ENCODE assay signal across 24 cellular contexts in genomic region chr19:1720237-1720636, GRCh38. TPM values are rescaled to one million over a fixed set of nuclear protein-coding genes. Genes with fewer than 3 reads are reported as not detected.
A peak's percentile ranks its signal among the peaks of the same experiment; 100 is the strongest.
DNase-seq lines count a peak whose midpoint lies in the region; ATAC-seq and TF ChIP-seq lines count a peak whose summit lies in the region.
"Had no signal": no experiment of that assay in that cellular context is flagged by ENCODE, and none has a peak within 500 bp of the region (broad histone marks: within the 10 kb centered on the region; RNA-seq: fewer than 3 reads in every experiment).

No MANE protein-coding gene starts in this region.

- ATAC-seq in GM23338, result no peak; the same call in 1 of the 3 replicates
- no peak for ATAC-seq in HG03439 (IDR thresholded peaks at IDR 0.05; ENCODE audit: unreplicated experiment)
- ATAC-seq: GM12878 had no signal

- no peaks in the 10 kb centered on the region for H3K79me1 ChIP-seq in neuronal stem cell (ENCODE audit: low read depth, low read length)

- 0 out of 2 replicates have a peak, but pooled peaks cover 15% of the 10 kb centered on the region for H3F3A ChIP-seq in GM23338 (replicated peaks; ENCODE audit: low read depth)

- TF ChIP-seq CTCF in GM23338 (conservative IDR thresholded peaks at IDR 0.05; ENCODE audit: low read depth in 2 of 2) (peak; percentile 7 to 41; a peak in 2 of 4 replicates), endodermal cell (conservative IDR thresholded peaks at IDR 0.05) (peak; percentile 16), osteocyte (IDR thresholded peaks at IDR 0.05) (no peak)

- H3K4me3 Mint-ChIP-seq in GM23338, result no peak overlapping the region
- H3K4me3 Mint-ChIP-seq in endodermal cell, result no peak overlapping the region
- H3K4me3 Mint-ChIP-seq in osteocyte (ENCODE audit: unreplicated experiment), result no peak overlapping the region

- H3K4me2 ChIP-seq in GM23338 (no peak overlapping the region), neuronal stem cell (ENCODE audit: insufficient read depth, low read length, poor library complexity, severe bottlenecking) (no peak overlapping the region)
- H3K4me2 ChIP-seq: KMS-11 had no signal

- H3K9me2 ChIP-seq in GM23338 (ENCODE audit: insufficient read depth), result 0 out of 2 replicates have a peak, but pooled peaks cover 3% of the 10 kb centered on the region

- H4K91ac ChIP-seq in neuronal stem cell (ENCODE audit: low read depth, low read length, poor library complexity), result no peak overlapping the region

- H3K27me3 Mint-ChIP-seq in GM23338 (ENCODE audit: insufficient read depth, low read depth, poor library complexity), result peaks cover 35% of the 10 kb centered on the region
- H3K27me3 Mint-ChIP-seq in endodermal cell (ENCODE audit: insufficient read depth), result peaks cover 81% of the 10 kb centered on the region
- peaks cover 55% of the 10 kb centered on the region for H3K27me3 Mint-ChIP-seq in osteocyte (ENCODE audit: unreplicated experiment)

- H3K4me1 ChIP-seq in GM23338 (ENCODE audit: insufficient read depth) (no peaks in the 10 kb centered on the region), NT2/D1 (ENCODE audit: insufficient read depth, insufficient read length) (peaks cover 2% of the 10 kb centered on the region), endodermal cell (ENCODE audit: control insufficient read depth, insufficient read depth, low read length) (no peaks in the 10 kb centered on the region), neuronal stem cell (ENCODE audit: control insufficient read depth in 2 of 2, insufficient read depth in 1 of 2, low read depth in 1 of 2, low read length in 2 of 2) (peaks cover 3% of the 10 kb centered on the region in 2 donors)

- H3K4ac ChIP-seq in neuronal stem cell (ENCODE audit: low read length), result no peak overlapping the region

- peak overlapping the region; percentile 50 for H3K18ac ChIP-seq in neuronal stem cell (ENCODE audit: low read length)

- peak overlapping the region; percentile 98 for H2AK5ac ChIP-seq in neuronal stem cell (ENCODE audit: low read depth, low read length)

- H3K27ac ChIP-seq in GM23338 (ENCODE audit: low read depth), result no peak overlapping the region
- H3K27ac ChIP-seq in endodermal cell (ENCODE audit: low read depth, low read length), result no peak overlapping the region
- H3K27ac ChIP-seq in neuronal stem cell (replicated peaks; ENCODE audit: low read length), result no peak overlapping the region
- H3K27ac ChIP-seq: GM23248, KMS-11 had no signal

- H3K23ac ChIP-seq in neuronal stem cell (ENCODE audit: low read depth, low read length, poor library complexity), result peak overlapping the region; percentile 40

- H3K36me3 ChIP-seq in GM23338 (ENCODE audit: insufficient read depth) (no peaks in the 10 kb centered on the region), NT2/D1 (ENCODE audit: insufficient read depth, insufficient read length, low read length) (no peaks in the 10 kb centered on the region), endodermal cell (ENCODE audit: control insufficient read depth, insufficient read depth, low read length) (no peaks in the 10 kb centered on the region), neuronal stem cell (replicated peaks in 1 of 2; ENCODE audit: control insufficient read depth in 2 of 2, insufficient read depth in 2 of 2, low read length in 2 of 2) (no peaks in the 10 kb centered on the region)

- no peak overlapping the region for H4K8ac ChIP-seq in neuronal stem cell (ENCODE audit: low read depth, low read length)

- H3K27me3 ChIP-seq in GM23338 (ENCODE audit: insufficient read depth), result peaks cover 28% of the 10 kb centered on the region
- peaks cover 43% of the 10 kb centered on the region for H3K27me3 ChIP-seq in NT2/D1 (ENCODE audit: insufficient read depth, insufficient read length)
- H3K27me3 ChIP-seq in endodermal cell (ENCODE audit: control insufficient read depth, insufficient read depth, low read length, poor library complexity, severe bottlenecking), result peaks cover 40% of the 10 kb centered on the region
- H3K27me3 ChIP-seq in neuronal stem cell (ENCODE audit: control insufficient read depth in 3 of 3, insufficient read depth in 3 of 3, low read depth in 1 of 3, low read length in 3 of 3), result peaks cover 0 to 41% (median 3%) of the 10 kb centered on the region in 3 experiments

- H3K9ac ChIP-seq in NT2/D1 (ENCODE audit: insufficient read length, low read depth), result peak overlapping the region; percentile 33
- H3K9ac ChIP-seq in endodermal cell (ENCODE audit: extremely low read depth, low read length, poor library complexity, severe bottlenecking), result no peak overlapping the region
- H3K9ac ChIP-seq in neuronal stem cell (ENCODE audit: low read depth, low read length, poor library complexity), result peak overlapping the region; percentile 63
- H3K9ac ChIP-seq: GM23248, KMS-11 had no signal

- H2AFZ ChIP-seq in GM23338 (peak overlapping the region; percentile 47; the same call in 1 of the 2 replicates), neuronal stem cell (ENCODE audit: low read length) (peak overlapping the region; percentile 59)
- H2AFZ ChIP-seq: GM23248 had no signal

- no peaks in the 10 kb centered on the region for H4K20me1 ChIP-seq in GM23338 (replicated peaks; ENCODE audit: insufficient read depth)

- 84 to 93% methylated on average over 9 to 14 of the region's 14 CpGs for WGBS in endodermal cell (ENCODE audit: insufficient coverage in 1 of 2, insufficient read length in 1 of 2), 2 experiments
- WGBS in neuronal stem cell (ENCODE audit: extremely low coverage in 2 of 2, insufficient read length in 2 of 2, insufficient replicate concordance in 1 of 2), 2 donors, result no CpG with 5 or more reads among the region's 14 CpGs

- H3K9me3 Mint-ChIP-seq in GM23338 (peaks cover 6% of the 10 kb centered on the region; the same call in 2 of the 3 replicates), endodermal cell (no peaks in the 10 kb centered on the region), osteocyte (ENCODE audit: unreplicated experiment) (no peaks in the 10 kb centered on the region)

- H2BK120ac ChIP-seq in neuronal stem cell (ENCODE audit: low read depth, low read length), result no peak overlapping the region

- H2BK5ac ChIP-seq in neuronal stem cell (ENCODE audit: low read length), result no peak overlapping the region

- H3K27ac Mint-ChIP-seq in GM23338, result no peak overlapping the region
- no peak overlapping the region for H3K27ac Mint-ChIP-seq in endodermal cell
- H3K27ac Mint-ChIP-seq in osteocyte (ENCODE audit: unreplicated experiment), result no peak overlapping the region
- H3K27ac Mint-ChIP-seq: CD4-positive, alpha-beta memory T cell had no signal

- H3K9me3 ChIP-seq in NT2/D1 (ENCODE audit: insufficient read depth, low read length) (no peaks in the 10 kb centered on the region), endodermal cell (ENCODE audit: control insufficient read depth, low read length) (no peaks in the 10 kb centered on the region), neuronal stem cell (replicated peaks in 1 of 2; ENCODE audit: control insufficient read depth in 2 of 2, insufficient read depth in 1 of 2, low read depth in 1 of 2, low read length in 2 of 2) (no peaks in the 10 kb centered on the region)

- peak overlapping the region; percentile 30 for H2BK15ac ChIP-seq in neuronal stem cell (ENCODE audit: low read length)

- DNase-seq in GM23338 (ENCODE audit: low spot score) (peak; percentile 36), NT2/D1 (ENCODE audit: low read depth, low spot score) (no peak), endodermal cell (no peak), neuronal stem cell (ENCODE audit: low spot score) (no peak), osteocyte (ENCODE audit: extremely low spot score, unreplicated experiment) (no peak)
- no peak for DNase-seq in activated naive CD4-positive, alpha-beta T cell treated with anti-CD3 and anti-CD28 coated beads, Interleukin-2, amount 50 U/mL, for 16 hours
- DNase-seq: C1 segment of cervical spinal cord; CD4-positive, alpha-beta memory T cell; COR-L47; GDM1; GM23248; HCEC 1CT; IMR-90; MM.1S; NCI-H2029; NCI-H526 treated with DMSO at 0.1 percent for 48 hours; RPMI8226; SHP77; SW 1271 had no signal

- H3K4me3 ChIP-seq in GM23338 (no peak overlapping the region), NT2/D1 (ENCODE audit: insufficient read length, low read depth) (no peak overlapping the region), endodermal cell (ENCODE audit: low read length) (no peak overlapping the region), neuronal stem cell (ENCODE audit: low read length in 2 of 2) (no peak overlapping the region)
- H3K4me3 ChIP-seq: GM12878, GM23248 had no signal

- H3K4me1 Mint-ChIP-seq in GM23338 (peaks cover 17% of the 10 kb centered on the region), endodermal cell (no peaks in the 10 kb centered on the region), osteocyte (ENCODE audit: unreplicated experiment) (no peaks in the 10 kb centered on the region)

- H3K79me2 ChIP-seq in GM23338 (replicated peaks; ENCODE audit: insufficient read depth), result no peaks in the 10 kb centered on the region

- no peak overlapping the region for H3K14ac ChIP-seq in neuronal stem cell (ENCODE audit: low read length)

- H3K36me3 Mint-ChIP-seq in GM23338 (ENCODE audit: low read depth), result no peaks in the 10 kb centered on the region; the same call in 2 of the 3 replicates
- H3K36me3 Mint-ChIP-seq in endodermal cell (ENCODE audit: low read depth), result no peaks in the 10 kb centered on the region
- H3K36me3 Mint-ChIP-seq in osteocyte (ENCODE audit: unreplicated experiment), result no peaks in the 10 kb centered on the region
- H3K36me3 Mint-ChIP-seq: CD4-positive, alpha-beta memory T cell had no signal

- no peak overlapping the region for H2BK12ac ChIP-seq in neuronal stem cell (ENCODE audit: low read length)

TF ChIP-seq in GM23338, 12 proteins besides CTCF, POLR2A, EP300 and RAD21 (continues in another document):
- TF ChIP-seq ETS1 (IDR thresholded peaks at IDR 0.05), result no peak
- no peak for TF ChIP-seq ZNF331 (CRISPR knock-in tag; IDR thresholded peaks at IDR 0.05; ENCODE audit: low read depth)

RNA-seq across cellular contexts. Expression of gene ONECUT3, which starts 33.1 kb away (rescaled TPM):
- not detected in 2 replicates for total RNA-seq in GM23338 (2014; rRNA removed; shearing (Covaris generic))
- not detected in 2 replicates for polyA plus RNA-seq in GM23338 (2016; fragmentation: Nextera tagmentation; extraction: Ambion mirVana)
- total RNA-seq in endodermal cell (under 1 TPM in 1 of 2 donors, not detected in 1; 0.04 TPM), osteocyte (not detected in 2 replicates)
- polyA plus RNA-seq in endodermal cell (2013, experiment 1 of 2), result 0.32 TPM
- polyA plus RNA-seq in endodermal cell (2013, experiment 2 of 2), result 0.29 TPM
- 0.03 TPM for polyA plus RNA-seq in neuronal stem cell (2013, experiment 1 of 2)
- polyA plus RNA-seq in neuronal stem cell (2013, experiment 2 of 2), result 0.01 TPM
- total RNA-seq: A673; CD4-positive, alpha-beta memory T cell; GM12878; GM23248; IMR-90; NCI-H460 had no signal
- polyA plus RNA-seq: CD4-positive, alpha-beta memory T cell; GM12878; GM23248; IMR-90 had no signal
